In genomic region chr17:74746376-74746775, GRCh38 we compare ENCODE assay signal across 1 cellular context.
TF ChIP-seq lines count a peak whose summit lies in the region.

No MANE protein-coding gene starts in this region.

TF ChIP-seq in GM23338, 12 proteins besides CTCF, POLR2A, EP300 and RAD21 (continued from another document):
- TF ChIP-seq, protein P1, sequence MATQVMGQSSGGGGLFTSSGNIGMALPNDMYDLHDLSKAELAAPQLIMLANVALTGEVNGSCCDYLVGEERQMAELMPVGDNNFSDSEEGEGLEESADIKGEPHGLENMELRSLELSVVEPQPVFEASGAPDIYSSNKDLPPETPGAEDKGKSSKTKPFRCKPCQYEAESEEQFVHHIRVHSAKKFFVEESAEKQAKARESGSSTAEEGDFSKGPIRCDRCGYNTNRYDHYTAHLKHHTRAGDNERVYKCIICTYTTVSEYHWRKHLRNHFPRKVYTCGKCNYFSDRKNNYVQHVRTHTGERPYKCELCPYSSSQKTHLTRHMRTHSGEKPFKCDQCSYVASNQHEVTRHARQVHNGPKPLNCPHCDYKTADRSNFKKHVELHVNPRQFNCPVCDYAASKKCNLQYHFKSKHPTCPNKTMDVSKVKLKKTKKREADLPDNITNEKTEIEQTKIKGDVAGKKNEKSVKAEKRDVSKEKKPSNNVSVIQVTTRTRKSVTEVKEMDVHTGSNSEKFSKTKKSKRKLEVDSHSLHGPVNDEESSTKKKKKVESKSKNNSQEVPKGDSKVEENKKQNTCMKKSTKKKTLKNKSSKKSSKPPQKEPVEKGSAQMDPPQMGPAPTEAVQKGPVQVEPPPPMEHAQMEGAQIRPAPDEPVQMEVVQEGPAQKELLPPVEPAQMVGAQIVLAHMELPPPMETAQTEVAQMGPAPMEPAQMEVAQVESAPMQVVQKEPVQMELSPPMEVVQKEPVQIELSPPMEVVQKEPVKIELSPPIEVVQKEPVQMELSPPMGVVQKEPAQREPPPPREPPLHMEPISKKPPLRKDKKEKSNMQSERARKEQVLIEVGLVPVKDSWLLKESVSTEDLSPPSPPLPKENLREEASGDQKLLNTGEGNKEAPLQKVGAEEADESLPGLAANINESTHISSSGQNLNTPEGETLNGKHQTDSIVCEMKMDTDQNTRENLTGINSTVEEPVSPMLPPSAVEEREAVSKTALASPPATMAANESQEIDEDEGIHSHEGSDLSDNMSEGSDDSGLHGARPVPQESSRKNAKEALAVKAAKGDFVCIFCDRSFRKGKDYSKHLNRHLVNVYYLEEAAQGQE (IDR thresholded peaks at IDR 0.05; ENCODE audit: unreplicated experiment), result no peak
- TF ChIP-seq ZNF462 (CRISPR knock-in tag; IDR thresholded peaks at IDR 0.05) (no peak), NANOG (IDR thresholded peaks at IDR 0.05; ENCODE audit: borderline replicate concordance) (no peak)
TF ChIP-seq in GM23338: peak in this region for 0.
